9 cellular contexts compared by ENCODE assay signal in the genomic region with DNA sequence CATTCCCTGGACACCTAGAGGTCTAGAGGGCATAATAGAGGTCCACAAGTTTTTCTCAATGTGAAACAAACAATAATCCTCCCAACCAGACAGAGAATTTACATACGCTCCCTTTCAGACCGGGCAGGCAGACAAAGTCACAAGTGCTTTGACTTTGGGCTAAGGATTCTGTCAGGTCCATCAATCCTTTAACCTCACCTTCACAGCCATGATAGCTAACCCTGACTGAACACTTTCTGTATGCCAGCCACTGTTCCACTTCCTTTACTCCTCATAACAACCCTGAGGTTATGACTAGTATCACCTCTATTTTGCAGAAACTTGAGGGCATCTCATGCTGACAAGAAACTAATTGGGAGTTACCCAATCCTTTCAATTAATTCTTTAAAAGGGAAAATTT.
DNase-seq lines count a peak whose midpoint lies in the region; ATAC-seq lines count a peak whose summit lies in the region.
"Had no signal": no experiment of that assay in that cellular context is flagged by ENCODE, and none has a peak within 500 bp of the region (broad histone marks: within the 10 kb centered on the region; RNA-seq: fewer than 3 reads in every experiment).

No MANE protein-coding gene starts in this region.

- peaks cover 23 to 37% (median 27%) of the 10 kb centered on the region in 4 donors for H3K4me1 Mint-ChIP-seq in CD4-positive, alpha-beta memory T cell
- peaks cover 34% of the 10 kb centered on the region for H3K4me1 Mint-ChIP-seq in activated naive CD8-positive, alpha-beta T cell (ENCODE audit: low read depth)

- intact Hi-C loops in CD4-positive, alpha-beta memory T cell (cut with micrococcal nuclease) = loop anchor here (2.0 to 5.0 kb wide), 2 partner anchors 49 to 71 kb away; no protein-coding TSS in a partner anchor

- peak in 3 of 5 donors; percentile 1 to 9 (median 7) for DNase-seq in CD4-positive, alpha-beta memory T cell
- DNase-seq in OCI-M1 (lab: John Stamatoyannopoulos, UW) = no peak
- no peak for DNase-seq in SIG-M5 (lab: John Stamatoyannopoulos, UW)
- no peak for DNase-seq in NCI-H2029 (lab: John Stamatoyannopoulos, UW)
- no peak for DNase-seq in NCI-H524 (lab: John Stamatoyannopoulos, UW)
- DNase-seq: NCI-H2081 had no signal

- H3K4me3 ChIP-seq in CD4-positive, alpha-beta memory T cell (ENCODE audit: low read length in 2 of 2) = peak overlapping the region; percentile 17 to 50

- POLR2A ChIA-PET in CD4-positive, alpha-beta memory T cell (lab: Charles Lee; ENCODE audit: partially characterized antibody) = interaction anchor here (1.2 to 2.0 kb wide), 3 partner anchors 47 to 1159 kb away, joined by 3 to 11 read pairs (median 4); a partner anchor contains a TSS

- H3K27ac ChIP-seq in CD4-positive, alpha-beta memory T cell (ENCODE audit: low read depth, low read length) = peak overlapping the region; percentile 72

- no peaks in the 10 kb centered on the region for H3K27me3 ChIP-seq in CD4-positive, alpha-beta memory T cell (ENCODE audit: insufficient read depth, low read length)

- peaks cover 0 to 3% (median 0%) of the 10 kb centered on the region in 8 donors for H3K9me3 Mint-ChIP-seq in CD4-positive, alpha-beta memory T cell
- H3K9me3 Mint-ChIP-seq in activated naive CD8-positive, alpha-beta T cell (ENCODE audit: low read depth) = no peaks in the 10 kb centered on the region

- ATAC-seq in GM19455 (IDR thresholded peaks at IDR 0.05; ENCODE audit: unreplicated experiment) (peak; percentile 30), HG03175 (IDR thresholded peaks at IDR 0.05; ENCODE audit: unreplicated experiment) (peak; percentile 31)

- no peaks in the 10 kb centered on the region for H3K27me3 Mint-ChIP-seq in CD4-positive, alpha-beta memory T cell
- H3K27me3 Mint-ChIP-seq in activated naive CD8-positive, alpha-beta T cell = no peaks in the 10 kb centered on the region

- no peaks in the 10 kb centered on the region for H3K36me3 ChIP-seq in CD4-positive, alpha-beta memory T cell (ENCODE audit: insufficient read depth, low read length)

- no peaks in the 10 kb centered on the region for H3K9me3 ChIP-seq in CD4-positive, alpha-beta memory T cell (ENCODE audit: control insufficient read depth in 1 of 2, low read length in 2 of 2)

- no peaks in the 10 kb centered on the region for H3K36me3 Mint-ChIP-seq in CD4-positive, alpha-beta memory T cell
- H3K36me3 Mint-ChIP-seq in activated naive CD8-positive, alpha-beta T cell = no peaks in the 10 kb centered on the region

- H3K4me1 ChIP-seq in CD4-positive, alpha-beta memory T cell (ENCODE audit: insufficient read depth, low read length) = peaks cover 29% of the 10 kb centered on the region

- peak overlapping the region; percentile 85 to 94 (median 90) for H3K4me3 Mint-ChIP-seq in CD4-positive, alpha-beta memory T cell
- peak overlapping the region; percentile 86 for H3K4me3 Mint-ChIP-seq in activated naive CD8-positive, alpha-beta T cell

- CTCF ChIA-PET in CD4-positive, alpha-beta memory T cell (lab: Charles Lee; ENCODE audit: partially characterized antibody) = interaction anchor here (1.5 kb wide), 1 partner anchor 9 kb away, joined by 4 read pairs; no protein-coding TSS in a partner anchor

- peak overlapping the region; percentile 89 to 95 (median 94) for H3K27ac Mint-ChIP-seq in CD4-positive, alpha-beta memory T cell
- peak overlapping the region; percentile 98 for H3K27ac Mint-ChIP-seq in activated naive CD8-positive, alpha-beta T cell

Comparison
In these comparisons a context has a peak if more than half of its experiments do, and no peak if none do; other contexts are left out.
1. DNase-seq: peak in CD4-positive, alpha-beta memory T cell (3 of 5); none in OCI-M1 (single experiment), SIG-M5 (single experiment), NCI-H2029 (single experiment) and NCI-H524 (0 of 2).